Comparison of ENCODE assay signal across 8 cellular contexts in genomic region chr10:124565565-124566221, GRCh38.
DNase-seq lines count a peak whose midpoint lies in the region; ATAC-seq and TF ChIP-seq lines count a peak whose summit lies in the region.

No MANE protein-coding gene starts in this region.

- peak; percentile 49 for TF ChIP-seq CTCF in GM20000 (IDR thresholded peaks at IDR 0.05; ENCODE audit: extremely low read depth, missing control alignments)
- peak; percentile 19 for TF ChIP-seq CTCF in foreskin fibroblast (IDR thresholded peaks at IDR 0.05; ENCODE audit: low read depth, low read length)
- TF ChIP-seq CTCF in gastrocnemius medialis (IDR thresholded peaks at IDR 0.05 in 4 of 5, conservative IDR thresholded peaks at IDR 0.05 in 1 of 5), result peak; percentile 75 to 94 (median 87)

- H3K27ac ChIP-seq in gastrocnemius medialis, result peak overlapping the region; percentile 94 to 99 (median 95)

- intact Hi-C loops in gastrocnemius medialis (cut with DNase I; ENCODE audit: low total_unique reads), result loop anchor here (1.0 kb wide), 1 partner anchor 25 kb away; no protein-coding TSS in a partner anchor

- TF ChIP-seq POLR2A in gastrocnemius medialis (IDR thresholded peaks at IDR 0.05), result no peak

- H3K4me3 ChIP-seq in foreskin fibroblast (ENCODE audit: low read depth in 1 of 2, low read length in 2 of 2) (no peak overlapping the region), gastrocnemius medialis (peak overlapping the region in 2 of 4 donors; percentile 2 to 12)

- no peak for DNase-seq in GM20000 (ENCODE audit: low spot score)
- peak; percentile 91 for DNase-seq in NCI-H510A (lab: John Stamatoyannopoulos, UW)
- peak in 1 of 2 donors; percentile 48 for DNase-seq in foreskin fibroblast
- DNase-seq in gastrocnemius medialis, result peak; percentile 84 to 97
- DNase-seq in activated CD8-positive, alpha-beta memory T cell treated with anti-CD3 and anti-CD28 coated beads for 24 hours, result no peak

- H3K36me3 ChIP-seq in gastrocnemius medialis, result no peaks in the 10 kb centered on the region

- in situ Hi-C loops in gastrocnemius medialis (cut with MboI; ENCODE audit: low sequenced_read_pairs in 4 of 4), result no loop called here

- ATAC-seq in gastrocnemius medialis, result peak; percentile 81 to 83
- ATAC-seq in GM19328 (IDR thresholded peaks at IDR 0.05; ENCODE audit: unreplicated experiment), result no peak
- no peak for ATAC-seq in HG03354 (IDR thresholded peaks at IDR 0.05; ENCODE audit: poor library complexity, severe bottlenecking, unreplicated experiment)
- ATAC-seq in HG03457 (IDR thresholded peaks at IDR 0.05; ENCODE audit: unreplicated experiment), result no peak

- H3K4me1 ChIP-seq in gastrocnemius medialis, result peaks cover 31 to 45% of the 10 kb centered on the region in 2 donors

- H3K27me3 ChIP-seq in gastrocnemius medialis, result no peaks in the 10 kb centered on the region

- no peaks in the 10 kb centered on the region for H3K9me3 ChIP-seq in gastrocnemius medialis

Comparison
In these comparisons a context has a peak if more than half of its experiments do, and no peak if none do; other contexts are left out.
1. DNase-seq: peak in NCI-H510A (single experiment) and gastrocnemius medialis (2 of 2); none in GM20000 (single experiment) and activated CD8-positive, alpha-beta memory T cell treated with anti-CD3 and anti-CD28 coated beads for 24 hours (single experiment).
2. CTCF ChIP-seq: peak in every context shown above with its lines; median percentile 87 in gastrocnemius medialis; 49 in GM20000; 19 in foreskin fibroblast.
3. ATAC-seq: peak in gastrocnemius medialis (2 of 2); none in GM19328 (single experiment), HG03354 (single experiment) and HG03457 (single experiment).